Comparison of ENCODE assay signal across 8 cellular contexts in the genomic region with DNA sequence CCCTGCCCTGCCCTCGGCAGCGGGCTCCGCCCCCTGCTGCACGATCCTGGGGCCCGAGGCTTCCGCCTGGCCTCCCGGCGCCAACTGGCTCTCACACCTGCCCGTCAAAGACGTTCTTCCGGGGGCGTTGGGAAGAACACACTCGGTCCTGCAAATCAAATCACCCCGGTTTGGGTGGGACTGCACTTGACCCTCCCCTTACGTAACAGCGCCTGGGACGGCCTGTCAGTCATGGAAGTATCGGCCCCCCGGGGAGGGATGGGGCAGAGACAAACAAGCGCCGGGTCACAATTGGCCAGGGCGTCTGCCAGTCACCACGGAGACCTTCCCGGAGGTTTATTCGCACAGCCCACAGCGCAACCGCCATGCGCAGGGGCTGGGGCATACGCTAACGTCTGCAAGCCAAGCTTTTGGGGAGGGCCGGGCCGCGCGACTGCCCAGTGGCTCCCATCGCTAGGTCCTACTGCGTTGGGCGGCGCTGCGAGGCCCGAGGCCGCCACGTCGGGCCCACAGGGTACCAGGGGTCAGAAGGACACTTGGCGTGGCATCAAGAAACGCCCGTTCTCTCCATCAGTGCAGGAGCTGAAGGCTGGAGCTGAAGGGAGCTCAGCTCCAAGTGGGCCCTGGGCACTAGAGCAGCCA. TPM values are rescaled to one million over a fixed set of nuclear protein-coding genes. Genes with fewer than 3 reads are reported as not detected.
DNase-seq lines count a peak whose midpoint lies in the region; TF ChIP-seq lines count a peak whose summit lies in the region.

No MANE protein-coding gene starts in this region.

- H3K4me3 ChIP-seq in HFF-Myc (replicated peaks; ENCODE audit: low read depth, low read length) (peak overlapping the region; percentile 68), SJSA1 (peak overlapping the region; percentile 86), neuron (ENCODE audit: low read length) (peak overlapping the region; percentile 77)

- H3K27ac Mint-ChIP-seq in activated naive CD4-positive, alpha-beta T cell treated with anti-CD3 and anti-CD28 coated beads for 36 hours, result peak overlapping the region; percentile 93

- H3K4me3 Mint-ChIP-seq in activated naive CD4-positive, alpha-beta T cell treated with anti-CD3 and anti-CD28 coated beads for 36 hours, result peak overlapping the region; percentile 95

- peaks cover 9% of the 10 kb centered on the region for H3K36me3 Mint-ChIP-seq in activated naive CD4-positive, alpha-beta T cell treated with anti-CD3 and anti-CD28 coated beads for 36 hours (ENCODE audit: low read depth)

- CTCF ChIA-PET in activated naive CD4-positive, alpha-beta T cell treated with anti-CD3 and anti-CD28 coated beads for 36 hours (lab: Charles Lee), result interaction anchor here (0.7 to 1.3 kb wide), 2 partner anchors 67 to 95 kb away, joined by 3 to 5 read pairs; no protein-coding TSS in a partner anchor

- no peaks in the 10 kb centered on the region for H3K9me3 Mint-ChIP-seq in activated naive CD4-positive, alpha-beta T cell treated with anti-CD3 and anti-CD28 coated beads for 36 hours

- TF ChIP-seq CTCF in HFF-Myc (IDR thresholded peaks at IDR 0.05; ENCODE audit: low read depth, low read length, missing control alignments), result no peak

- H3K27ac ChIP-seq in SJSA1, result peak overlapping the region; percentile 61

- H3K4me1 Mint-ChIP-seq in activated naive CD4-positive, alpha-beta T cell treated with anti-CD3 and anti-CD28 coated beads for 36 hours (ENCODE audit: low read depth), result peaks cover 54% of the 10 kb centered on the region

- DNase-seq in GM04503 (ENCODE audit: low read depth) (peak; percentile 100), HFF-Myc (ENCODE audit: extremely low read depth, low read depth) (peak; percentile 100), MV-4-11 (lab: John Stamatoyannopoulos, UW) (peak; percentile 100), SJSA1 (ENCODE audit: low read depth in 1 of 2, low spot score in 2 of 2) (peak; percentile 100), foreskin melanocyte (peak; percentile 100), stromal cell of bone marrow (ENCODE audit: low read depth) (peak; percentile 100)
- peak; percentile 100 for DNase-seq in activated naive CD4-positive, alpha-beta T cell treated with anti-CD3 and anti-CD28 coated beads for 36 hours

- H3K9me3 ChIP-seq in SJSA1 (replicated peaks), result no peaks in the 10 kb centered on the region
- H3K9me3 ChIP-seq in neuron (ENCODE audit: low read length), result no peaks in the 10 kb centered on the region

- H3K36me3 ChIP-seq in SJSA1 (peaks cover 7% of the 10 kb centered on the region; the same call in 1 of the 2 replicates), neuron (ENCODE audit: insufficient read depth, low read length) (peaks cover 4% of the 10 kb centered on the region)

- intact Hi-C loops in activated naive CD4-positive, alpha-beta T cell treated with anti-CD3 and anti-CD28 coated beads for 36 hours (cut with micrococcal nuclease), result loop anchor here (1.0 to 10.0 kb wide), 10 partner anchors 15 to 448 kb away; partner anchors contain the start of gene RPGRIP1L

- H3K27me3 Mint-ChIP-seq in activated naive CD4-positive, alpha-beta T cell treated with anti-CD3 and anti-CD28 coated beads for 36 hours (ENCODE audit: low read depth), result no peaks in the 10 kb centered on the region

- H3K27me3 ChIP-seq in SJSA1 (replicated peaks) (no peaks in the 10 kb centered on the region), neuron (ENCODE audit: insufficient read depth, low read length) (no peaks in the 10 kb centered on the region)

- H3K4me1 ChIP-seq in SJSA1 (replicated peaks) (peaks cover 16% of the 10 kb centered on the region), neuron (ENCODE audit: insufficient read depth, low read length) (peaks cover 21% of the 10 kb centered on the region)

- no peak overlapping the region for H2AFZ ChIP-seq in neuron (ENCODE audit: low read depth, low read length)

RNA-seq across cellular contexts. Expression of gene AKTIP, which starts 0.4 kb away (rescaled TPM):
- 17.2 and 23.3 TPM in 2 replicates for total RNA-seq in SJSA1 (2014; rRNA removed; shearing (Covaris generic))
- 10 to 100 TPM; 26.1 to 27.3 TPM for total RNA-seq in activated naive CD4-positive, alpha-beta T cell treated with anti-CD3 and anti-CD28 coated beads for 36 hours

Comparison
In these comparisons a context has a peak if more than half of its experiments do, and no peak if none do; other contexts are left out.
1. Peak in every context shown above with its lines: DNase-seq, H3K4me3 ChIP-seq and H3K27ac ChIP-seq.